ENCODE assay signal across 1 cellular context in the genomic region with DNA sequence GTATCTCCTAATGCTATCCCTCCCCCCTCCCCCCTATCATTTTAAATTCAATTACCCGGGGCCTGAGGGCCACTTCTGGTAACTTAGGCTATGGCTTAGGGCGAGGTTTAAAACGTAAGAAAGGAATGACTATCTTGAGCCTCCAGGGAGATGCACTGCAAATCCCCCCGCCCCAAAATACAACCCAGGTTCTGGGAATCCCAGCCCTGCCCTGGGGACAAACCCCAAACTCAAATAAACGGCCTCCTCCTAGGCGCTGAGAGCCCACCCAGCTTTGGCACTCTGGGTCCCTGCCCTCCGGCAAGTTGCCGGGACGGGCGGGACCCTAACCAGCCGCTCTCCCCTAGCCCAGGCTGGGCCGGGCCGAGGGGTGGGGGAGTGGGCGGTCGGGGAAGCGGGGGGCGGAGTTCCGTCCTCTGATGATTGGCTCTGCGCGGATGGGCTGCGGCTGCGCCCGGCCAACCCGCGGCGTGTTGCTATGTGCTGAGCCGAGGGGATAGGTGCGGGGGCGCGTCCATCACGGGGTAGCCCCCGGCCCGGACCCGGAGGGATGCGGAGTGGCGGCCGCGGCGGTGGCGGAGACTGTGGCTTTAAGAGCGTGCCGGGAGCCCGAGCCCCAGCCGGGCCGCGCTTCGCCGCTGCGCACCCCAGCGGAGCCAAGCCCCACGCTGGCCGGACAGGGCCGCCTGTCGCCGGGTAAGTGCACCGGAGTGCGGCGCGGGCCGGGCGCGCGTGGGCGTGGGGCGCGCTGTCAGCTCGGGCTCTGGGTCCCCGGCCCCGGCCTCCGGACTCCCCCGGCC.
TF ChIP-seq lines count a peak whose summit lies in the region.

TSS of gene YPEL2 (plus strand) at position 527 of the 800 bp plus-strand sequence. CDS start 21,755 bp downstream, outside the sequence.

TF ChIP-seq in K562, 482 proteins besides CTCF, POLR2A, EP300 and RAD21 (continued from another document and continues in another):
- TF ChIP-seq CREB3L1 (IDR thresholded peaks at IDR 0.05; ENCODE audit: borderline replicate concordance, low read depth) (no peak), PKNOX1 (IDR thresholded peaks at IDR 0.05) (peak; percentile 99), PRPF4 (IDR thresholded peaks at IDR 0.05; ENCODE audit: insufficient read depth, low read depth, low read length, poor library complexity, severe bottlenecking) (no peak), LARP7 (IDR thresholded peaks at IDR 0.05) (no peak), ZNF764 (CRISPR knock-in tag; IDR thresholded peaks at IDR 0.05; ENCODE audit: low read depth) (no peak), NCOA6 (IDR thresholded peaks at IDR 0.05) (no peak), TBL1XR1 (IDR thresholded peaks at IDR 0.05; ENCODE audit: low read length in 2 of 2) (no peak), EGR1 (conservative IDR thresholded peaks at IDR 0.05) (peak; percentile 54), HLTF (IDR thresholded peaks at IDR 0.05) (no peak), TEAD4 (IDR thresholded peaks at IDR 0.05; ENCODE audit: low read length) (no peak), TEAD4 (CRISPR knock-in tag; IDR thresholded peaks at IDR 0.05; ENCODE audit: borderline replicate concordance) (no peak), SAFB (IDR thresholded peaks at IDR 0.05; ENCODE audit: borderline replicate concordance, low read depth, low read length) (peak; percentile 95), ZBTB1 (CRISPR knock-in tag; IDR thresholded peaks at IDR 0.05; ENCODE audit: borderline replicate concordance, low read depth) (peak; percentile 63; the same call in 1 of the 2 replicates), RB1 (IDR thresholded peaks at IDR 0.05; ENCODE audit: low read depth) (peak; percentile 25; the same call in 1 of the 2 replicates), STAT6 (CRISPR knock-in tag; IDR thresholded peaks at IDR 0.05) (no peak), CHCHD3 (CRISPR knock-in tag; IDR thresholded peaks at IDR 0.05) (no peak), NEUROD1 (IDR thresholded peaks at IDR 0.05; ENCODE audit: borderline replicate concordance, low read depth, low read length, partially characterized antibody) (peak; percentile 86), KAT8 (IDR thresholded peaks at IDR 0.05; ENCODE audit: low read depth) (no peak), CBX2 (IDR thresholded peaks at IDR 0.05; ENCODE audit: insufficient read depth, low read length, poor library complexity, severe bottlenecking) (no peak), SMARCB1 (IDR thresholded peaks at IDR 0.05; ENCODE audit: insufficient read length, low read depth) (no peak), RBM39 (optimal IDR thresholded peaks at IDR 0.05; ENCODE audit: low read depth, low read length) (no peak), ZNF518B (CRISPR knock-in tag; IDR thresholded peaks at IDR 0.05) (no peak), ZNF316 (IDR thresholded peaks at IDR 0.05) (no peak), PHF8 (IDR thresholded peaks at IDR 0.05; ENCODE audit: borderline replicate concordance, low read length) (peak; percentile 43; the same call in 1 of the 2 replicates), RBM25 (IDR thresholded peaks at IDR 0.05; ENCODE audit: low read depth, low read length, severe bottlenecking) (peak; percentile 100), ZNF830 (CRISPR knock-in tag; IDR thresholded peaks at IDR 0.05) (no peak), TEAD1 (CRISPR knock-in tag; IDR thresholded peaks at IDR 0.05) (no peak), RNF2 (IDR thresholded peaks at IDR 0.05) (no peak), HDAC6 (IDR thresholded peaks at IDR 0.05; ENCODE audit: low read depth, low read length) (no peak), SMARCE1 (IDR thresholded peaks at IDR 0.05) (no peak), KDM2B (CRISPR knock-in tag; IDR thresholded peaks at IDR 0.05) (no peak), FOXA3 (CRISPR knock-in tag; conservative IDR thresholded peaks at IDR 0.05 in 1 of 2, IDR thresholded peaks at IDR 0.05 in 1 of 2) (no peak), ZNF134 (CRISPR knock-in tag; conservative IDR thresholded peaks at IDR 0.05) (no peak), BRF1 (IDR thresholded peaks at IDR 0.05; ENCODE audit: borderline replicate concordance, extremely low read depth, insufficient read length) (no peak), NR2C2 (CRISPR knock-in tag; IDR thresholded peaks at IDR 0.05) (no peak), NR2C2 (tag; IDR thresholded peaks at IDR 0.05) (peak; percentile 28; the same call in 1 of the 2 replicates), ETS1 (conservative IDR thresholded peaks at IDR 0.05; ENCODE audit: control insufficient read depth, low read depth, low read length) (0 out of 2 replicates have a peak, but pooled peaks have one; percentile 26), TEAD2 (tag; IDR thresholded peaks at IDR 0.05) (no peak), GATAD2B (IDR thresholded peaks at IDR 0.05; ENCODE audit: borderline replicate concordance) (peak; percentile 96; the same call in 1 of the 2 replicates), ZNF589 (CRISPR knock-in tag; IDR thresholded peaks at IDR 0.05; ENCODE audit: low read depth) (no peak), SAP30 (IDR thresholded peaks at IDR 0.05; ENCODE audit: borderline replicate concordance, insufficient read depth, low read depth, low read length, poor library complexity, severe bottlenecking) (peak; percentile 87)
- TF ChIP-seq, protein P1, sequence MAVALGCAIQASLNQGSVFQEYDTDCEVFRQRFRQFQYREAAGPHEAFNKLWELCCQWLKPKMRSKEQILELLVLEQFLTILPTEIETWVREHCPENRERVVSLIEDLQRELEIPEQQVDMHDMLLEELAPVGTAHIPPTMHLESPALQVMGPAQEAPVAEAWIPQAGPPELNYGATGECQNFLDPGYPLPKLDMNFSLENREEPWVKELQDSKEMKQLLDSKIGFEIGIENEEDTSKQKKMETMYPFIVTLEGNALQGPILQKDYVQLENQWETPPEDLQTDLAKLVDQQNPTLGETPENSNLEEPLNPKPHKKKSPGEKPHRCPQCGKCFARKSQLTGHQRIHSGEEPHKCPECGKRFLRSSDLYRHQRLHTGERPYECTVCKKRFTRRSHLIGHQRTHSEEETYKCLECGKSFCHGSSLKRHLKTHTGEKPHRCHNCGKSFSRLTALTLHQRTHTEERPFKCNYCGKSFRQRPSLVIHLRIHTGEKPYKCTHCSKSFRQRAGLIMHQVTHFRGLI (CRISPR knock-in tag; IDR thresholded peaks at IDR 0.05), result no peak
- TF ChIP-seq, protein P2, sequence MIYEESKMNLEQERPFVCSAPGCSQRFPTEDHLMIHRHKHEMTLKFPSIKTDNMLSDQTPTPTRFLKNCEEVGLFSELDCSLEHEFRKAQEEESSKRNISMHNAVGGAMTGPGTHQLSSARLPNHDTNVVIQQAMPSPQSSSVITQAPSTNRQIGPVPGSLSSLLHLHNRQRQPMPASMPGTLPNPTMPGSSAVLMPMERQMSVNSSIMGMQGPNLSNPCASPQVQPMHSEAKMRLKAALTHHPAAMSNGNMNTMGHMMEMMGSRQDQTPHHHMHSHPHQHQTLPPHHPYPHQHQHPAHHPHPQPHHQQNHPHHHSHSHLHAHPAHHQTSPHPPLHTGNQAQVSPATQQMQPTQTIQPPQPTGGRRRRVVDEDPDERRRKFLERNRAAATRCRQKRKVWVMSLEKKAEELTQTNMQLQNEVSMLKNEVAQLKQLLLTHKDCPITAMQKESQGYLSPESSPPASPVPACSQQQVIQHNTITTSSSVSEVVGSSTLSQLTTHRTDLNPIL (CRISPR knock-in tag; IDR thresholded peaks at IDR 0.05), result no peak
- TF ChIP-seq, protein P3, sequence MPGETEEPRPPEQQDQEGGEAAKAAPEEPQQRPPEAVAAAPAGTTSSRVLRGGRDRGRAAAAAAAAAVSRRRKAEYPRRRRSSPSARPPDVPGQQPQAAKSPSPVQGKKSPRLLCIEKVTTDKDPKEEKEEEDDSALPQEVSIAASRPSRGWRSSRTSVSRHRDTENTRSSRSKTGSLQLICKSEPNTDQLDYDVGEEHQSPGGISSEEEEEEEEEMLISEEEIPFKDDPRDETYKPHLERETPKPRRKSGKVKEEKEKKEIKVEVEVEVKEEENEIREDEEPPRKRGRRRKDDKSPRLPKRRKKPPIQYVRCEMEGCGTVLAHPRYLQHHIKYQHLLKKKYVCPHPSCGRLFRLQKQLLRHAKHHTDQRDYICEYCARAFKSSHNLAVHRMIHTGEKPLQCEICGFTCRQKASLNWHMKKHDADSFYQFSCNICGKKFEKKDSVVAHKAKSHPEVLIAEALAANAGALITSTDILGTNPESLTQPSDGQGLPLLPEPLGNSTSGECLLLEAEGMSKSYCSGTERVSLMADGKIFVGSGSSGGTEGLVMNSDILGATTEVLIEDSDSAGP (CRISPR knock-in tag; IDR thresholded peaks at IDR 0.05), result peak; percentile 88
- TF ChIP-seq, protein P4, sequence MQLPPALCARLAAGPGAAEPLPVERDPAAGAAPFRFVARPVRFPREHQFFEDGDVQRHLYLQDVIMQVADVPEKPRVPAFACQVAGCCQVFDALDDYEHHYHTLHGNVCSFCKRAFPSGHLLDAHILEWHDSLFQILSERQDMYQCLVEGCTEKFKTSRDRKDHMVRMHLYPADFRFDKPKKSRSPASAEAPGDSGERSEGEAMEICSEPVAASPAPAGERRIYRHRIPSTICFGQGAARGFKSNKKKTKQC (CRISPR knock-in tag; IDR thresholded peaks at IDR 0.05), result 0 out of 2 replicates have a peak, but pooled peaks have one; percentile 13
- TF ChIP-seq, protein P5, sequence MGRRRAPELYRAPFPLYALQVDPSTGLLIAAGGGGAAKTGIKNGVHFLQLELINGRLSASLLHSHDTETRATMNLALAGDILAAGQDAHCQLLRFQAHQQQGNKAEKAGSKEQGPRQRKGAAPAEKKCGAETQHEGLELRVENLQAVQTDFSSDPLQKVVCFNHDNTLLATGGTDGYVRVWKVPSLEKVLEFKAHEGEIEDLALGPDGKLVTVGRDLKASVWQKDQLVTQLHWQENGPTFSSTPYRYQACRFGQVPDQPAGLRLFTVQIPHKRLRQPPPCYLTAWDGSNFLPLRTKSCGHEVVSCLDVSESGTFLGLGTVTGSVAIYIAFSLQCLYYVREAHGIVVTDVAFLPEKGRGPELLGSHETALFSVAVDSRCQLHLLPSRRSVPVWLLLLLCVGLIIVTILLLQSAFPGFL (CRISPR knock-in tag; IDR thresholded peaks at IDR 0.05), result no peak
